16 cellular contexts compared by ENCODE assay signal in the genomic region with DNA sequence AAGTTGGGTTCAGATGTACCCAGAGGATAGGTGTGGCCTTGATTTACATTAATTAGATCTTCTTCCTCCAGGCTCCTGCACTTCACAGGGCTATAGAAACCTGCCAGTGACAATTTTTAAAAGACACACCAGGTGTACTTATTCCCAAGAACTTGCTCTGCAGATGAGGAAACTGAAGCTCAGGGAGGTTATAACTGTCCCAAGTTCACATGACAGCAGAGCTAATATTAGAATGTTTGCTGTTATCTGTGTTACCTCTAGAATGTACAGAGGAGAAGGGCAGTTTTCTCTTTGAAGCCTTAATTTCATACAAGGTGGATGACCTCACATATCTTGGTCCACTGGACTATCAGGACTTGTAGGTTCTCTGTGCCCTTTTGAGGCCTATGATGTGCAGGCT.
"Had no signal": no experiment of that assay in that cellular context is flagged by ENCODE, and none has a peak within 500 bp of the region (broad histone marks: within the 10 kb centered on the region; RNA-seq: fewer than 3 reads in every experiment).

No MANE protein-coding gene starts in this region.

- H3K36me3 Mint-ChIP-seq: activated CD4-positive, alpha-beta memory T cell treated with anti-CD3 and anti-CD28 coated beads for 36 hours; activated naive CD8-positive, alpha-beta T cell had no signal

- H3K27ac ChIP-seq: breast epithelium, foreskin keratinocyte, neural progenitor cell had no signal

- H3K9me3 Mint-ChIP-seq: activated CD4-positive, alpha-beta memory T cell treated with anti-CD3 and anti-CD28 coated beads for 36 hours; T-helper 1 cell treated with Interleukin-12 subunit alpha and Interleukin-12 subunit beta and Interleukin-4 antibody, amounts not matched to agents 30 μg/mL and 1 μg/mL, for 36 hours had no signal

- H3K27me3 ChIP-seq: breast epithelium, esophagus squamous epithelium, foreskin keratinocyte, neural progenitor cell, pancreas, tibial nerve had no signal

- H2AFZ ChIP-seq: neural progenitor cell had no signal

- H3K4me3 ChIP-seq: breast epithelium, esophagus squamous epithelium, neural progenitor cell, pancreas, smooth muscle cell, tibial nerve had no signal

- H3K4me2 ChIP-seq: neural progenitor cell, smooth muscle cell had no signal

- ATAC-seq: foreskin keratinocyte had no signal

- H3K9me3 ChIP-seq: breast epithelium, esophagus squamous epithelium, pancreas, tibial nerve had no signal

- H3K9ac ChIP-seq: neural progenitor cell had no signal

- H3K4me1 ChIP-seq: foreskin keratinocyte had no signal

- H3K36me3 ChIP-seq: breast epithelium, esophagus squamous epithelium, neural progenitor cell, pancreas, tibial nerve had no signal

- H3K27ac Mint-ChIP-seq: activated CD4-positive, alpha-beta memory T cell treated with anti-CD3 and anti-CD28 coated beads for 36 hours; activated naive CD8-positive, alpha-beta T cell; neural progenitor cell; T-helper 1 cell treated with Interleukin-12 subunit alpha and Interleukin-12 subunit beta and Interleukin-4 antibody, amounts not matched to agents 30 μg/mL and 1 μg/mL, for 36 hours had no signal

- FAIRE-seq: kidney, pancreas, TTC549 had no signal

- DNase-seq: activated CD4-positive, alpha-beta memory T cell treated with anti-CD3 and anti-CD28 coated beads for 36 hours; activated gamma-delta T cell; activated T-cell treated with anti-CD3 and anti-CD28 coated beads, Interleukin-2, amount 50 U/mL, for 48 hours; amygdala; esophagus squamous epithelium; foreskin keratinocyte; kidney; pancreas; retina had no signal

- H3K27me3 Mint-ChIP-seq: activated naive CD8-positive, alpha-beta T cell had no signal

- H3K4me3 Mint-ChIP-seq: activated CD4-positive, alpha-beta memory T cell treated with anti-CD3 and anti-CD28 coated beads for 36 hours; activated naive CD8-positive, alpha-beta T cell; neural progenitor cell; T-helper 1 cell treated with Interleukin-12 subunit alpha and Interleukin-12 subunit beta and Interleukin-4 antibody, amounts not matched to agents 30 μg/mL and 1 μg/mL, for 36 hours had no signal
